ENCODE assay signal across 38 cellular contexts in the genomic region with DNA sequence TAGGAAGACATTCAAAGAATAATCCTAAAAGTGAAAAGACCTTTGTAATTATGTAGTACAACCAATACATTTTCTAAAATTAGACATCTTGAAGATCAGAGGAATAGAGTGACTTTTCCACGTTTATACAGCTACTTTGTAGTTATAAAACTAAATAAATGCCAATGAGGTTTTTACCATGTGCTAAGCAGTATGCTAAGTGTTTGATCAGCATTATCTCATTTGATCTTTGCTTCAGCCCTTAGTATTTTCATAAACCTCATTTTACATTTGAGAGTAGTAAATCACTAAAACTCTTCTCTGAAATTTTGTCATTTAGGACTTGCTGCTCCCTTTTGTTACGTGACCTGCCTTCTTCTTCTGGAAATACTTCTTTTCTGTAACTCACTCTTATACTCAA.
"Had no signal": no experiment of that assay in that cellular context is flagged by ENCODE, and none has a peak within 500 bp of the region (broad histone marks: within the 10 kb centered on the region; RNA-seq: fewer than 3 reads in every experiment).

No MANE protein-coding gene starts in this region.

- ATAC-seq: activated naive CD4-positive, alpha-beta T cell treated with anti-CD3 and anti-CD28 coated beads, Interleukin-2, amount 50 U/mL, for 72 hours; activated naive CD8-positive, alpha-beta T cell treated with anti-CD3 and anti-CD28 coated beads, Interleukin-2, amount 50 U/mL, for 24 hours; activated T-cell treated with anti-CD3 and anti-CD28 coated beads, Interleukin-2, amount 50 U/mL, for 4 hours; activated T-helper 17 cell treated with anti-CD3 and anti-CD28 coated beads, Interleukin-2, amount 50 U/mL, for 72 hours; body of pancreas had no signal

- H3K27ac ChIP-seq: adrenal gland, ascending aorta, body of pancreas, brain microvascular endothelial cell, breast epithelium, cardiac muscle cell had no signal

- H3K27ac Mint-ChIP-seq: activated naive CD4-positive, alpha-beta T cell treated with anti-CD3 and anti-CD28 coated beads, Interleukin-2, amount 10 ng/mL, durations not matched to agents 7 days and 5 days; activated naive CD4-positive, alpha-beta T cell treated with anti-CD3 and anti-CD28 coated beads, Interleukin-2, amount 50 U/mL, for 24 hours; activated naive CD8-positive, alpha-beta T cell; activated naive CD8-positive, alpha-beta T cell treated with anti-CD3 and anti-CD28 coated beads for 36 hours; activated naive CD8-positive, alpha-beta T cell treated with anti-CD3 and anti-CD28 coated beads, Interleukin-2, amount 10 ng/mL, durations not matched to agents 7 days and 5 days; activated naive CD8-positive, alpha-beta T cell treated with anti-CD3 and anti-CD28 coated beads, Interleukin-2, amount 50 U/mL, for 24 hours; activated T-cell treated with anti-CD3 and anti-CD28 coated beads, Interleukin-2, amount 50 U/mL, for 24 hours; activated T-helper 1 cell treated with anti-CD3 and anti-CD28 coated beads, Interleukin-12 subunit alpha, Interleukin-12 subunit beta, Interleukin-2, Interleukin-4 antibody, amounts not matched to agents 30 ng/mL and 10 ng/mL and 1 ng/mL, durations not matched to agents 14 hours and 24 hours and 36 hours; activated T-helper 17 cell treated with anti-CD3 and anti-CD28 coated beads, Interleukin-2, amount 50 U/mL, for 72 hours; activated T-helper 2 cell treated with anti-CD3 and anti-CD28 coated beads, Interferon-gamma antibody, Interleukin-2, Interleukin-4, amounts not matched to agents 10 μg/mL and 5 μg/mL and 100 μg/mL, durations not matched to agents 14 hours and 24 hours and 36 hours; brain had no signal

- H3K27me3 Mint-ChIP-seq: activated naive CD4-positive, alpha-beta T cell treated with anti-CD3 and anti-CD28 coated beads, Interleukin-2, amount 10 ng/mL, durations not matched to agents 7 days and 5 days; activated naive CD4-positive, alpha-beta T cell treated with anti-CD3 and anti-CD28 coated beads, Interleukin-2, amount 50 U/mL, for 24 hours; activated naive CD8-positive, alpha-beta T cell; activated naive CD8-positive, alpha-beta T cell treated with anti-CD3 and anti-CD28 coated beads for 36 hours; activated naive CD8-positive, alpha-beta T cell treated with anti-CD3 and anti-CD28 coated beads, Interleukin-2, amount 10 ng/mL, durations not matched to agents 7 days and 5 days; activated naive CD8-positive, alpha-beta T cell treated with anti-CD3 and anti-CD28 coated beads, Interleukin-2, amount 50 U/mL, for 24 hours; activated T-cell treated with anti-CD3 and anti-CD28 coated beads, Interleukin-2, amount 50 U/mL, for 24 hours; activated T-helper 17 cell treated with anti-CD3 and anti-CD28 coated beads, Interleukin-2, amount 50 U/mL, for 72 hours; brain; central memory CD8-positive, alpha-beta T cell had no signal

- H3K4me1 ChIP-seq: adrenal gland, ascending aorta, body of pancreas, breast epithelium had no signal

- FAIRE-seq: bronchial epithelial cell, colon had no signal

- H3K27me3 ChIP-seq: adrenal gland, ascending aorta, body of pancreas, brain microvascular endothelial cell, breast epithelium, cardiac muscle cell had no signal

- H3K9me3 Mint-ChIP-seq: activated naive CD4-positive, alpha-beta T cell treated with anti-CD3 and anti-CD28 coated beads for 36 hours; activated naive CD4-positive, alpha-beta T cell treated with anti-CD3 and anti-CD28 coated beads, Interleukin-2, amount 10 ng/mL, durations not matched to agents 7 days and 5 days; activated naive CD4-positive, alpha-beta T cell treated with anti-CD3 and anti-CD28 coated beads, Interleukin-2, amount 50 U/mL, for 24 hours; activated naive CD4-positive, alpha-beta T cell treated with anti-CD3 and anti-CD28 coated beads, Interleukin-2, amount 50 U/mL, for 72 hours; activated naive CD8-positive, alpha-beta T cell treated with anti-CD3 and anti-CD28 coated beads for 36 hours; activated naive CD8-positive, alpha-beta T cell treated with anti-CD3 and anti-CD28 coated beads, Interleukin-2, amount 10 ng/mL, durations not matched to agents 7 days and 5 days; activated naive CD8-positive, alpha-beta T cell treated with anti-CD3 and anti-CD28 coated beads, Interleukin-2, amount 50 U/mL, for 24 hours; activated T-cell treated with anti-CD3 and anti-CD28 coated beads, Interleukin-2, amount 50 U/mL, for 24 hours; activated T-cell treated with anti-CD3 and anti-CD28 coated beads, Interleukin-2, amount 50 U/mL, for 4 hours; activated T-helper 1 cell treated with anti-CD3 and anti-CD28 coated beads, Interleukin-12 subunit alpha, Interleukin-12 subunit beta, Interleukin-2, Interleukin-4 antibody, amounts not matched to agents 30 ng/mL and 10 ng/mL and 1 ng/mL, durations not matched to agents 14 hours and 24 hours and 36 hours; activated T-helper 17 cell treated with anti-CD3 and anti-CD28 coated beads, Interleukin-2, amount 50 U/mL, for 72 hours; activated T-helper 2 cell treated with anti-CD3 and anti-CD28 coated beads, Interferon-gamma antibody, Interleukin-2, Interleukin-4, amounts not matched to agents 10 μg/mL and 5 μg/mL and 100 μg/mL, durations not matched to agents 14 hours and 24 hours and 36 hours; brain; central memory CD8-positive, alpha-beta T cell had no signal

- H3K9me3 ChIP-seq: adrenal gland, ascending aorta, body of pancreas, breast epithelium had no signal

- DNase-seq: activated effector memory CD4-positive, alpha-beta T cell treated with anti-CD3 and anti-CD28 coated beads, Interleukin-2, amount 50 U/mL, for 16 hours; activated effector memory CD4-positive, alpha-beta T cell treated with Interleukin-2 at 50 U/mL for 16 hours; activated gamma-delta T cell; activated gamma-delta T cell treated with Interleukin-2 at 50 U/mL for 16 hours; activated naive CD4-positive, alpha-beta T cell; activated naive CD4-positive, alpha-beta T cell treated with anti-CD3 and anti-CD28 coated beads for 36 hours; activated naive CD4-positive, alpha-beta T cell treated with anti-CD3 and anti-CD28 coated beads, Interleukin-2, amount 10 ng/mL, durations not matched to agents 7 days and 5 days; activated naive CD4-positive, alpha-beta T cell treated with anti-CD3 and anti-CD28 coated beads, Interleukin-2, amount 50 U/mL, for 16 hours; activated naive CD4-positive, alpha-beta T cell treated with Interleukin-2 at 50 U/mL for 16 hours; activated naive CD8-positive, alpha-beta T cell treated with anti-CD3 and anti-CD28 coated beads for 36 hours; activated naive CD8-positive, alpha-beta T cell treated with anti-CD3 and anti-CD28 coated beads, Interleukin-2, amount 10 ng/mL, durations not matched to agents 7 days and 5 days; activated naive CD8-positive, alpha-beta T cell treated with anti-CD3 and anti-CD28 coated beads, Interleukin-2, amount 50 U/mL, for 24 hours; activated T-cell treated with anti-CD3 and anti-CD28 coated beads, Interleukin-2, amount 50 U/mL, for 24 hours; activated T-cell treated with anti-CD3 and anti-CD28 coated beads, Interleukin-2, amount 50 U/mL, for 4 hours; activated T-cell treated with anti-CD3 and anti-CD28 coated beads, Interleukin-2, amount 50 U/mL, for 48 hours; adrenal gland; amniotic stem cell; amygdala; anterior cingulate cortex; aorta; body of pancreas; brain microvascular endothelial cell; caudate nucleus; central memory CD4-positive, alpha-beta T cell; cerebellar nuclear complex had no signal

- H3K4me1 Mint-ChIP-seq: activated naive CD4-positive, alpha-beta T cell treated with anti-CD3 and anti-CD28 coated beads, Interleukin-2, amount 10 ng/mL, durations not matched to agents 7 days and 5 days; activated naive CD4-positive, alpha-beta T cell treated with anti-CD3 and anti-CD28 coated beads, Interleukin-2, amount 50 U/mL, for 24 hours; activated naive CD8-positive, alpha-beta T cell treated with anti-CD3 and anti-CD28 coated beads for 36 hours; activated naive CD8-positive, alpha-beta T cell treated with anti-CD3 and anti-CD28 coated beads, Interleukin-2, amount 10 ng/mL, durations not matched to agents 7 days and 5 days; brain had no signal

- H3K4me3 Mint-ChIP-seq: activated naive CD4-positive, alpha-beta T cell treated with anti-CD3 and anti-CD28 coated beads for 36 hours; activated naive CD4-positive, alpha-beta T cell treated with anti-CD3 and anti-CD28 coated beads, Interleukin-2, amount 10 ng/mL, durations not matched to agents 7 days and 5 days; activated naive CD4-positive, alpha-beta T cell treated with anti-CD3 and anti-CD28 coated beads, Interleukin-2, amount 50 U/mL, for 24 hours; activated naive CD8-positive, alpha-beta T cell; activated naive CD8-positive, alpha-beta T cell treated with anti-CD3 and anti-CD28 coated beads for 36 hours; activated naive CD8-positive, alpha-beta T cell treated with anti-CD3 and anti-CD28 coated beads, Interleukin-2, amount 10 ng/mL, durations not matched to agents 7 days and 5 days; activated naive CD8-positive, alpha-beta T cell treated with anti-CD3 and anti-CD28 coated beads, Interleukin-2, amount 50 U/mL, for 24 hours; activated T-cell treated with anti-CD3 and anti-CD28 coated beads, Interleukin-2, amount 50 U/mL, for 24 hours; activated T-cell treated with anti-CD3 and anti-CD28 coated beads, Interleukin-2, amount 50 U/mL, for 4 hours; activated T-helper 1 cell treated with anti-CD3 and anti-CD28 coated beads, Interleukin-12 subunit alpha, Interleukin-12 subunit beta, Interleukin-2, Interleukin-4 antibody, amounts not matched to agents 30 ng/mL and 10 ng/mL and 1 ng/mL, durations not matched to agents 14 hours and 24 hours and 36 hours; activated T-helper 17 cell treated with anti-CD3 and anti-CD28 coated beads, Interleukin-2, amount 50 U/mL, for 72 hours; brain; central memory CD8-positive, alpha-beta T cell had no signal

- H3K4me3 ChIP-seq: adrenal gland, ascending aorta, body of pancreas, breast epithelium, cardiac muscle cell had no signal
